Comparison of ENCODE assay signal across 8 cellular contexts in the genomic region with DNA sequence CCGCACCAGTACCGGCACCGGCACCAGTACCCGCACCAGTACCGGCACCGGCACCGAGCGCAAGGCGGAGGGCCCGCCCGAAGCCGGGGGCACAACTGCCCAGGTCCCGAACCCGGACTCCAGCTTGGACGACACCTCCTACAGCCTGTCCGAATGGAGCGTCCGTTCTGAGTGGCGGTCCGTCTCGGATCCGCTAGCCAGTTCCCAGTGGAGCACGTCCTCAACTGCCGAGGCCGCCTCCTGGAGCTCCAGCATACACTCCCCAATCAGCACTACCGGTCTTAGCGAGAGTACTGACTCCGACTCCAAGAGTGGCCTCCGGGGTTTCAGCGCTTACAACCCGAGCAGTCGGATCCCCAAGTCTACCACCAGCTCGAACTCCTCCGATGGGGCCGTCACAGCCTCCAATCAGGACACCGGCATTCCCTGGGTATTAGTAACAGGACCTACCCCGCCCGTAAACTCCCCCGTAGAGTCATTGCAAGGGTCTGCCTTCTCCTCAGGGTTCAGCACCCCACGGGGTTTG. TPM values are rescaled to one million over a fixed set of nuclear protein-coding genes. Genes with fewer than 3 reads are reported as not detected.
DNase-seq lines count a peak whose midpoint lies in the region; ATAC-seq, FAIRE-seq and TF ChIP-seq lines count a peak whose summit lies in the region.

No MANE protein-coding gene starts in this region.

- ATAC-seq in HG03064 (IDR thresholded peaks at IDR 0.05; ENCODE audit: low read depth, unreplicated experiment), result peak; percentile 7

- DNase-seq in DMS53 treated with DMSO at 0.1 percent for 48 hours (lab: John Stamatoyannopoulos, UW; ENCODE audit: unreplicated experiment) (peak; percentile 16), dorsolateral prefrontal cortex (peak in 9 of 10 donors; percentile 9 to 54 (median 27)), lower leg skin (ENCODE audit: low spot score in 2 of 2) (peak; percentile 26 to 86), GM19239 (ENCODE audit: insufficient read length, low spot score) (no peak), NCI-H1436 treated with DMSO at 0.1 percent for 48 hours (lab: John Stamatoyannopoulos, UW) (no peak)
- peak; percentile 2 to 3 for DNase-seq in stimulated activated CD4-positive, alpha-beta T cell treated with anti-CD3 and anti-CD28 coated beads, Interleukin-4, amount 100 ng/mL, for 4 hours

- H3K27me3 ChIP-seq in dorsolateral prefrontal cortex, result peaks cover 0 to 41% (median 2%) of the 10 kb centered on the region in 45 donors

- no peak for FAIRE-seq in GM19239 (lab: Jason Lieb, UNC)

- no peak for TF ChIP-seq POLR2A in lower leg skin (IDR thresholded peaks at IDR 0.05)

- WGBS in lower leg skin, 2 donors, result 55% methylated on average over 40 of the region's 40 CpGs; no CpG with 5 or more reads in 1 of the 2 donors

- intact Hi-C loops in dorsolateral prefrontal cortex (cut with DNase I), result loop anchor here (10.0 kb wide), 3 partner anchors 90 to 1730 kb away; a partner anchor contains a TSS
- intact Hi-C loops in lower leg skin (cut with DNase I; ENCODE audit: low total_unique reads), result loop anchor here (10.0 kb wide), 1 partner anchor 70 kb away; no protein-coding TSS in a partner anchor

- TF ChIP-seq CTCF in WI38 (IDR thresholded peaks at IDR 0.05; ENCODE audit: low read depth, low read length), result no peak
- TF ChIP-seq CTCF in dorsolateral prefrontal cortex (IDR thresholded peaks at IDR 0.05 in 54 of 56, conservative IDR thresholded peaks at IDR 0.05 in 2 of 56; ENCODE audit: low read depth in 1 of 56, partially characterized antibody in 56 of 56), result peak in 6 of 56 donors; percentile 1 to 8 (median 3)
- TF ChIP-seq CTCF in lower leg skin (IDR thresholded peaks at IDR 0.05), result no peak

- H3K4me3 ChIP-seq in WI38 (ENCODE audit: low read depth, low read length) (peak overlapping the region; percentile 45), dorsolateral prefrontal cortex (peak overlapping the region; percentile 40 to 83 (median 66)), lower leg skin (ENCODE audit: low read depth, poor library complexity, severe bottlenecking) (peak overlapping the region; percentile 45)

- H3K27ac ChIP-seq in dorsolateral prefrontal cortex, result peak overlapping the region in 55 of 59 donors; percentile 29 to 94 (median 83)

RNA-seq across cellular contexts. Expression of a gene that starts 0.9 kb away (rescaled TPM):
- total RNA-seq in dorsolateral prefrontal cortex (10 to 100 TPM; 14.6 to 94.4 (median 35.3) TPM), lower leg skin (100 to 1,000 TPM; 155 to 184 (median 166) TPM)

Comparison
In these comparisons a context has a peak if more than half of its experiments do, and no peak if none do; other contexts are left out.
1. DNase-seq: peak in DMS53 treated with DMSO at 0.1 percent for 48 hours (single experiment), dorsolateral prefrontal cortex (9 of 10), lower leg skin (2 of 2) and stimulated activated CD4-positive, alpha-beta T cell treated with anti-CD3 and anti-CD28 coated beads, Interleukin-4, amount 100 ng/mL, for 4 hours (2 of 2); none in GM19239 (single experiment) and NCI-H1436 treated with DMSO at 0.1 percent for 48 hours (single experiment).
2. Peak in every context shown above with its lines, with median percentiles within 50 percentile points of each other: H3K4me3 ChIP-seq.